Comparison of ENCODE assay signal across 8 cellular contexts in the genomic region with DNA sequence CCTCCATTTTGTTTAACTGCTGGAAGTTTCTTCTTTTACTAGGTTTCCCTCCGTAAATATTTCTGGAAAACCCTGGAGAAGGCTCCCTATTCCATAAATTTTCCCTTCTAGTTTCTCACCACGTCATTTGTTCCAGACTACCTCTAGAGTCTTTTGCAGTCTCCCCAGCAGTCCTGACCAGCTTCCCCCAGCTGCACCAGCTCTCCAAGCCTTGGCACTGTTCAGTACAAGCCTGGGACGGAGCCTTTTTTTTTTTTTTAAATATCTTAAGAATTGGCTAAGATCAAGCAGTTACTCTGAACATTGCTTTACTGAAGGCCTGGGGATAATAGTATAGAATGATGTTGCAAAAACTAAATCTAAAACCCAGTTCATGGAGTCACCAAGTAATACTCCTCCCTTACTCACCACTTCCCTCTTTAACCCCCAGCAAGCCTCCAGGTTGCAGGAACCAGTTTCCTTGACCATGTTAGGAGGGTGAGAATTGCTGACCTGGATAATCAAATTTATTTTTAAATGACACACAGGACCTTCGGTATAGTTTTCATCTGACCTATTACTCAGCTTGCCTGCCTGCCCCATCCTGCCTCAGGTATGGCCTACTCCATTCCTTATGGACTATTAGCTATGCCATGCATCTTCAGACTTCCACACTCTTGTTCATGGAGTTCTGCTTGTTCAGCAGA. TPM values are rescaled to one million over a fixed set of nuclear protein-coding genes. Genes with fewer than 3 reads are reported as not detected.
DNase-seq lines count a peak whose midpoint lies in the region; ATAC-seq and TF ChIP-seq lines count a peak whose summit lies in the region.

No MANE protein-coding gene starts in this region.

- peak overlapping the region; percentile 90; the same call in 1 of the 2 replicates for H2AFZ ChIP-seq in OCI-LY3 (ENCODE audit: low read depth, low read length)

- WGBS in esophagus, 2 donors, result 31 to 35% methylated on average over 4 of the region's 4 CpGs
- 28% methylated on average over 4 of the region's 4 CpGs for WGBS in prostate gland

- peak overlapping the region; percentile 65 for H3K4me3 ChIP-seq in AG10803 (ENCODE audit: low read length)
- H3K4me3 ChIP-seq in OCI-LY3 (ENCODE audit: low read length), result peak overlapping the region; percentile 83
- peak overlapping the region; percentile 33 to 53 for H3K4me3 ChIP-seq in esophagus (ENCODE audit: low read depth in 1 of 2, low read length in 2 of 2)
- H3K4me3 ChIP-seq in prostate gland, result peak overlapping the region; percentile 32

- TF ChIP-seq CTCF in AG10803 (conservative IDR thresholded peaks at IDR 0.05; ENCODE audit: low read length), result no peak
- TF ChIP-seq CTCF in OCI-LY3 (IDR thresholded peaks at IDR 0.05; ENCODE audit: low read depth, low read length), result no peak
- TF ChIP-seq CTCF in prostate gland (IDR thresholded peaks at IDR 0.05), result no peak

- DNase-seq in AG10803 (ENCODE audit: low read depth) (peak; percentile 18), prostate gland (ENCODE audit: low spot score) (no peak), A172 (ENCODE audit: low spot score) (no peak)

- peaks cover 11% of the 10 kb centered on the region for H3K79me2 ChIP-seq in OCI-LY3 (ENCODE audit: low read length)

- ATAC-seq in GM21367 (IDR thresholded peaks at IDR 0.05; ENCODE audit: unreplicated experiment) (peak; percentile 29), GM19397 (IDR thresholded peaks at IDR 0.05; ENCODE audit: unreplicated experiment) (no peak), HG03025 (IDR thresholded peaks at IDR 0.05; ENCODE audit: low FRiP score, unreplicated experiment) (no peak)

- H3K27ac ChIP-seq in OCI-LY3 (ENCODE audit: low read length) (peak overlapping the region; percentile 90), esophagus (ENCODE audit: low read depth in 2 of 2, low read length in 1 of 2) (peak overlapping the region; percentile 55 to 84), prostate gland (peak overlapping the region; percentile 84 to 86)

- TF ChIP-seq POLR2A in prostate gland (IDR thresholded peaks at IDR 0.05), result peak; percentile 6

- peak overlapping the region; percentile 95 for H3K4me2 ChIP-seq in OCI-LY3 (ENCODE audit: low read length)

- H3K27me3 ChIP-seq in OCI-LY3 (ENCODE audit: low read depth, low read length) (no peaks in the 10 kb centered on the region), esophagus (ENCODE audit: control insufficient read depth in 1 of 2, insufficient read depth in 2 of 2, low read length in 2 of 2) (no peaks in the 10 kb centered on the region), prostate gland (replicated peaks; ENCODE audit: insufficient read depth) (no peaks in the 10 kb centered on the region)

- H3K4me1 ChIP-seq in OCI-LY3 (ENCODE audit: low read length), result peaks cover 20% of the 10 kb centered on the region
- H3K4me1 ChIP-seq in esophagus (ENCODE audit: control insufficient read depth in 2 of 2, insufficient read depth in 2 of 2, low read length in 1 of 2), result peaks cover 0 to 6% of the 10 kb centered on the region in 2 donors
- H3K4me1 ChIP-seq in prostate gland (replicated peaks), result no peaks in the 10 kb centered on the region

- intact Hi-C loops in prostate gland (cut with DNase I), result no loop called here

- H4K20me1 ChIP-seq in OCI-LY3 (ENCODE audit: insufficient read depth, low read length), result no peaks in the 10 kb centered on the region

- H3K36me3 ChIP-seq in OCI-LY3 (replicated peaks; ENCODE audit: low read depth, low read length) (peaks cover 23% of the 10 kb centered on the region), esophagus (ENCODE audit: control insufficient read depth in 2 of 2, insufficient read depth in 2 of 2, low read length in 1 of 2) (no peaks in the 10 kb centered on the region), prostate gland (no peaks in the 10 kb centered on the region)

- H3K9me3 ChIP-seq in OCI-LY3 (ENCODE audit: insufficient read depth, low read length), result no peaks in the 10 kb centered on the region
- H3K9me3 ChIP-seq in esophagus (ENCODE audit: control insufficient read depth in 2 of 2, insufficient read depth in 1 of 2, low read depth in 1 of 2, low read length in 1 of 2), result no peaks in the 10 kb centered on the region
- H3K9me3 ChIP-seq in prostate gland, result no peaks in the 10 kb centered on the region

- peak overlapping the region; percentile 84 for H3K9ac ChIP-seq in OCI-LY3 (ENCODE audit: low read length)

RNA-seq across cellular contexts. Expression of a gene that starts 0.7 kb away (rescaled TPM):
- 1 to 10 TPM in 1 of 2 donors, under 1 TPM in 1; 0.90 to 1.2 TPM for polyA plus RNA-seq in esophagus
- total RNA-seq in prostate gland, result 1 to 10 TPM; 2.7 to 5.1 TPM
- 0.19 and 0.78 TPM in 2 replicates for total RNA-seq in A172 (2014; rRNA removed; shearing (Covaris generic))

Comparison
In these comparisons a context has a peak if more than half of its experiments do, and no peak if none do; other contexts are left out.
1. H3K4me3 ChIP-seq: peak in every context shown above with its lines; median percentile 83 in OCI-LY3; 65 in AG10803; 43 in esophagus; 32 in prostate gland.